ENCODE assay signal across 13 cellular contexts in genomic region chr14:102980409-102980810, GRCh38.
"Had no signal": no experiment of that assay in that cellular context is flagged by ENCODE, and none has a peak within 500 bp of the region (broad histone marks: within the 10 kb centered on the region; RNA-seq: fewer than 3 reads in every experiment).

No MANE protein-coding gene starts in this region.

- ATAC-seq: activated CD8-positive, alpha-beta T cell treated with anti-CD3 and anti-CD28 coated beads, Interleukin-2, amount 10 ng/mL, durations not matched to agents 7 days and 5 days; activated naive CD8-positive, alpha-beta T cell treated with anti-CD3 and anti-CD28 coated beads, Interleukin-2, amount 50 U/mL, for 24 hours; effector memory CD8-positive, alpha-beta T cell; naive thymus-derived CD4-positive, alpha-beta T cell had no signal

- DNase-seq: activated CD4-positive, alpha-beta T cell treated with anti-CD3 and anti-CD28 coated beads for 48 hours; activated CD8-positive, alpha-beta T cell treated with anti-CD3 and anti-CD28 coated beads, Interleukin-2, amount 10 ng/mL, durations not matched to agents 7 days and 5 days; activated naive CD4-positive, alpha-beta T cell treated with Interleukin-2 at 50 U/mL for 16 hours; activated naive CD8-positive, alpha-beta T cell treated with anti-CD3 and anti-CD28 coated beads, Interleukin-2, amount 50 U/mL, for 24 hours; caudate nucleus; effector memory CD8-positive, alpha-beta T cell; kidney glomerular epithelial cell; naive thymus-derived CD4-positive, alpha-beta T cell; retina; small intestine; tibial artery; uterus had no signal

- H3K36me3 ChIP-seq: uterus had no signal

- H3K27me3 ChIP-seq: hepatocyte, tibial artery, uterus had no signal

- H3K9me3 ChIP-seq: tibial artery, uterus had no signal

- H3K27ac ChIP-seq: hepatocyte, tibial artery, uterus had no signal

- H3K4me1 ChIP-seq: tibial artery, uterus had no signal

- H3K4me3 ChIP-seq: hepatocyte, tibial artery, uterus had no signal
